Comparison of ENCODE assay signal across 9 cellular contexts in the genomic region with DNA sequence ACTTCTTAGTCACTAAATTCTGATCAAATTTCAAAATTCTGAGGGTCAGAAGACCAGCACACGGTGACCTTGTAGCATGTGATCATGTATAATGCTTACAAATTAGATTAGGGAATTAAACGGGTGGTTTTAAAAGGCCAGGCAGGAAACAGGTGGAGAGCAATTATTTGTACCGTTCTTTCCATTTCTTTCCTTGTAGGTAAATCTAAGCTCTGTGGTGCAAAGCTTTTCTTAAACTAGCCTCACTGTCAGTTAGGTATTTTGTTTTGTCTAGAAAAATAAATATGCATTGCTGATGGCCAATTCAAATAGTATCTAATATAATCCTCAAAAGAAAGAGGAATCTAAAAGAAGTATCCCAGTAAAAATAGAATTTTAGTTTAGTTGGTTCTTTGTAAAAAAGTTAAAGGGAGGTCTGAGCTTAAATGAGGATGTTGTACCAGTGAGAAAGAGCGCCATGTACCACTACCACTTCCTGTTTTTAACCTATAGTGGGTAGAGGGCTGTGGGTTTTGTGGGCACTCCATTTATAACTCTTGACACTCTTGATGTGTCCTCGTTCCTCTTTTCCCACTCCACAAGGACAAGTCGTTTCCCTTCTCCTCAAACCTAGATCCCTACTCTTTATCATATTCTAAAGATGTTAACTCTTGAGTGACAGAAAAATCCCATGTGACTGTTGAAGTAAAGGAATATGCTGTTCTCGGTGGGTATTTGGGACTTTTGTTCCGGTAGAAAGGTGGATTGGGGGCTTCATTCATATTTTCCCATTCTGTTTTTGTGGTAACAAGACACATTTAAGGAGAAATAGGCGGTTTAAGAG. TPM values are rescaled to one million over a fixed set of nuclear protein-coding genes. Genes with fewer than 3 reads are reported as not detected.
DNase-seq lines count a peak whose midpoint lies in the region; ATAC-seq, FAIRE-seq and TF ChIP-seq lines count a peak whose summit lies in the region.
"Had no signal": no experiment of that assay in that cellular context is flagged by ENCODE, and none has a peak within 500 bp of the region (broad histone marks: within the 10 kb centered on the region; RNA-seq: fewer than 3 reads in every experiment).

No MANE protein-coding gene starts in this region.

- TF ChIP-seq CTCF in OCI-LY1 (IDR thresholded peaks at IDR 0.05; ENCODE audit: low read length) (no peak), K562 (IDR thresholded peaks at IDR 0.05 in 2 of 3, conservative IDR thresholded peaks at IDR 0.05 in 1 of 3; ENCODE audit: insufficient read depth in 2 of 3, low read depth in 1 of 3, low read length in 3 of 3) (no peak)

- H3K4ac ChIP-seq in mesenchymal stem cell (ENCODE audit: low read depth in 1 of 2, low read length in 2 of 2), result no peak overlapping the region

- peaks cover 97% of the 10 kb centered on the region for H3K4me1 ChIP-seq in OCI-LY1 (ENCODE audit: insufficient read depth, low read length, severe bottlenecking)
- H3K4me1 ChIP-seq in K562 (replicated peaks in 1 of 2; ENCODE audit: control insufficient read depth in 2 of 2, insufficient read depth in 2 of 2, low read length in 2 of 2), result peaks cover 0 to 35% of the 10 kb centered on the region in 2 experiments; a peak in 4 of 5 replicates
- peaks cover 4% of the 10 kb centered on the region for H3K4me1 ChIP-seq in mesenchymal stem cell (ENCODE audit: control insufficient read depth, insufficient read depth, low read depth, low read length)

- no peaks in the 10 kb centered on the region for H3K27me3 ChIP-seq in OCI-LY1 (ENCODE audit: insufficient read depth, low read length)
- H3K27me3 ChIP-seq in K562 (ENCODE audit: control insufficient read depth in 2 of 2, insufficient read depth in 2 of 2, low read length in 2 of 2), result no peaks in the 10 kb centered on the region
- no peaks in the 10 kb centered on the region for H3K27me3 ChIP-seq in mesenchymal stem cell (ENCODE audit: control insufficient read depth in 1 of 2, insufficient read depth in 1 of 2, low read length in 2 of 2)

- H3K4me3 ChIP-seq in OCI-LY1 (ENCODE audit: low read depth, low read length, poor library complexity, severe bottlenecking), result peak overlapping the region; percentile 47
- H3K4me3 ChIP-seq in K562, result no peak overlapping the region
- H3K4me3 ChIP-seq in mesenchymal stem cell (ENCODE audit: insufficient read depth in 1 of 2, low read depth in 1 of 2, low read length in 2 of 2), result no peak overlapping the region

- no TSS peak for BruUV-seq in K562 (replicated peaks; lab: Mats Ljungman, UMichigan)

- H3K27ac Mint-ChIP-seq in stimulated activated naive CD8-positive, alpha-beta T cell treated with anti-CD3 and anti-CD28 coated beads, Interleukin-15, amount 100 ng/mL, for 72 hours, result peak overlapping the region; percentile 95 to 97

- no peaks in the 10 kb centered on the region for H3K9me1 ChIP-seq in K562 (ENCODE audit: control insufficient read depth, insufficient read depth, low read length)

- no peak overlapping the region for H2BK12ac ChIP-seq in mesenchymal stem cell (ENCODE audit: low read length in 2 of 2)

- peak; percentile 75 for DNase-seq in activated effector memory CD4-positive, alpha-beta T cell treated with anti-CD3 and anti-CD28 coated beads, Interleukin-2, amount 50 U/mL, for 16 hours
- DNase-seq in activated effector memory CD4-positive, alpha-beta T cell treated with Interleukin-2 at 50 U/mL for 16 hours, result no peak
- no peak for DNase-seq in K562 (ENCODE audit: extremely low read depth in 1 of 4, low spot score in 3 of 4)
- DNase-seq in stimulated activated naive CD8-positive, alpha-beta T cell treated with anti-CD3 and anti-CD28 coated beads, Interleukin-15, amount 100 ng/mL, for 72 hours, result peak; percentile 59 to 69
- no peak for DNase-seq in mesenchymal stem cell
- DNase-seq in NCI-H1930 (lab: John Stamatoyannopoulos, UW), result no peak

- TF ChIP-seq RAD21 in K562 (CRISPR knock-in tag; conservative IDR thresholded peaks at IDR 0.05 in 1 of 2, IDR thresholded peaks at IDR 0.05 in 1 of 2), result no peak

- H3K4me1 Mint-ChIP-seq in stimulated activated naive CD8-positive, alpha-beta T cell treated with anti-CD3 and anti-CD28 coated beads, Interleukin-15, amount 100 ng/mL, for 72 hours, result peaks cover 98% of the 10 kb centered on the region

- peaks cover 14% of the 10 kb centered on the region; the same call in 1 of the 2 replicates for H3F3A ChIP-seq in OCI-LY1 (ENCODE audit: insufficient read depth, low read length)

- CTCF ChIA-PET in K562 (lab: Yijun Ruan, JAX; ENCODE audit: low intra/inter-chr PET ratio), result no interaction called here

- H2AK5ac ChIP-seq in mesenchymal stem cell (ENCODE audit: low read length, severe bottlenecking), result no peak overlapping the region

- WGBS in K562 (ENCODE audit: insufficient coverage, low coverage, missing lambda C conversion rate), result 83% methylated on average over 9 of the region's 9 CpGs
- 98% methylated on average over 6 of the region's 9 CpGs for WGBS in mesenchymal stem cell

- H3K79me1 ChIP-seq in mesenchymal stem cell (replicated peaks; ENCODE audit: low read length, poor library complexity, severe bottlenecking), result peaks cover 22% of the 10 kb centered on the region

- in situ Hi-C loops in K562 (cut with MboI), result no loop called here

- intact Hi-C loops in K562 (cut with micrococcal nuclease), result no loop called here

- POLR2A ChIA-PET in K562 (lab: Yijun Ruan, JAX), result interaction anchor here (1.0 kb wide), 1 partner anchor 10 kb away, joined by 3 read pairs; no protein-coding TSS in a partner anchor

- peaks cover 67% of the 10 kb centered on the region for H3K36me3 ChIP-seq in OCI-LY1 (ENCODE audit: insufficient read depth, low read length)
- H3K36me3 ChIP-seq in K562 (ENCODE audit: control insufficient read depth, insufficient read depth, low read length), result peaks cover 84% of the 10 kb centered on the region
- H3K36me3 ChIP-seq in mesenchymal stem cell (ENCODE audit: control insufficient read depth in 1 of 2, insufficient read depth in 2 of 2, low read depth in 1 of 2, low read length in 2 of 2), result peaks cover 0 to 9% of the 10 kb centered on the region in 2 experiments

- peak overlapping the region; percentile 75 for H3K4me2 ChIP-seq in OCI-LY1 (ENCODE audit: low read length)
- H3K4me2 ChIP-seq in K562 (ENCODE audit: insufficient read depth, low read length), result no peak overlapping the region
- H3K4me2 ChIP-seq in mesenchymal stem cell (ENCODE audit: low read length, poor library complexity, severe bottlenecking), result no peak overlapping the region

- H2BK5ac ChIP-seq in mesenchymal stem cell (ENCODE audit: low read depth, low read length, poor library complexity, severe bottlenecking), result no peak overlapping the region

- H3K79me2 ChIP-seq in OCI-LY1 (ENCODE audit: insufficient read depth, low read length), result peaks cover 11% of the 10 kb centered on the region
- H3K79me2 ChIP-seq in K562 (ENCODE audit: control insufficient read depth, insufficient read depth, low read length), result peaks cover 68% of the 10 kb centered on the region

- TF ChIP-seq POLR2A in K562 (conservative IDR thresholded peaks at IDR 0.05), result no peak

- no peak overlapping the region for H3K14ac ChIP-seq in mesenchymal stem cell (ENCODE audit: low read length in 2 of 2)

- no peaks in the 10 kb centered on the region for H3K9me3 ChIP-seq in OCI-LY1 (ENCODE audit: low read length)
- H3K9me3 ChIP-seq in K562 (replicated peaks; ENCODE audit: control insufficient read depth, insufficient read depth, low read depth, low read length), result no peaks in the 10 kb centered on the region
- H3K9me3 ChIP-seq in mesenchymal stem cell (ENCODE audit: control insufficient read depth, low read length), result no peaks in the 10 kb centered on the region

- H4K8ac ChIP-seq in mesenchymal stem cell (ENCODE audit: low read length), result no peak overlapping the region

- no peak overlapping the region for H2BK120ac ChIP-seq in mesenchymal stem cell (ENCODE audit: low read depth, low read length)

- peak overlapping the region; percentile 65 to 86 for H3K4me3 Mint-ChIP-seq in stimulated activated naive CD8-positive, alpha-beta T cell treated with anti-CD3 and anti-CD28 coated beads, Interleukin-15, amount 100 ng/mL, for 72 hours

- H3K9me2 ChIP-seq in OCI-LY1 (ENCODE audit: low read depth, low read length), result no peaks in the 10 kb centered on the region

- H2AFZ ChIP-seq in OCI-LY1 (ENCODE audit: low read length) (no peak overlapping the region), K562 (ENCODE audit: low read depth, low read length) (no peak overlapping the region), mesenchymal stem cell (ENCODE audit: low read depth, low read length) (no peak overlapping the region)

- H3K18ac ChIP-seq in mesenchymal stem cell (ENCODE audit: low read depth in 1 of 2, low read length in 2 of 2), result no peak overlapping the region

- no peak overlapping the region for H2BK15ac ChIP-seq in mesenchymal stem cell (ENCODE audit: low read depth, poor library complexity, severe bottlenecking)

- no peaks in the 10 kb centered on the region for H3K27me3 Mint-ChIP-seq in stimulated activated naive CD8-positive, alpha-beta T cell treated with anti-CD3 and anti-CD28 coated beads, Interleukin-15, amount 100 ng/mL, for 72 hours

- ATAC-seq in HG02885 (IDR thresholded peaks at IDR 0.05; ENCODE audit: poor library complexity, unreplicated experiment) (peak; percentile 71), K562 (no peak)
- peak; percentile 49 for ATAC-seq in stimulated activated naive CD8-positive, alpha-beta T cell treated with anti-CD3 and anti-CD28 coated beads, Interleukin-15, amount 100 ng/mL, for 72 hours

- H3K9ac ChIP-seq in OCI-LY1 (ENCODE audit: low read length) (peak overlapping the region; percentile 72), K562 (ENCODE audit: insufficient read depth in 1 of 2, low read depth in 2 of 2, low read length in 2 of 2) (no peak overlapping the region), mesenchymal stem cell (ENCODE audit: low read length) (no peak overlapping the region)

- no peaks in the 10 kb centered on the region for H4K20me1 ChIP-seq in OCI-LY1 (ENCODE audit: insufficient read depth, low read length)
- H4K20me1 ChIP-seq in K562 (replicated peaks; ENCODE audit: control insufficient read depth, insufficient read depth, low read length), result no peaks in the 10 kb centered on the region

- TF ChIP-seq EP300 in K562 (IDR thresholded peaks at IDR 0.05; ENCODE audit: low read length), result no peak

- H4K91ac ChIP-seq in mesenchymal stem cell (ENCODE audit: low read length), result no peak overlapping the region

- H3K23ac ChIP-seq in mesenchymal stem cell (ENCODE audit: low read length in 2 of 2), result no peak overlapping the region

- peak overlapping the region; percentile 99 for H3K27ac ChIP-seq in OCI-LY1 (ENCODE audit: low read depth, low read length, poor library complexity, severe bottlenecking)
- H3K27ac ChIP-seq in K562 (ENCODE audit: extremely low read depth, low read depth, low read length), result no peak overlapping the region
- H3K27ac ChIP-seq in mesenchymal stem cell (ENCODE audit: low read length, poor library complexity, severe bottlenecking), result no peak overlapping the region

- no peaks in the 10 kb centered on the region for H3K9me3 Mint-ChIP-seq in stimulated activated naive CD8-positive, alpha-beta T cell treated with anti-CD3 and anti-CD28 coated beads, Interleukin-15, amount 100 ng/mL, for 72 hours

- no peak for FAIRE-seq in K562 (lab: Jason Lieb, UNC)
- FAIRE-seq: TTC549 had no signal

RNA-seq across cellular contexts. Expression of a gene that starts 50.9 kb away (rescaled TPM):
- 101 and 216 TPM in 2 replicates for total RNA-seq in K562 (2011; cell fraction: chromatin; rRNA removed; ENCODE audit: low replicate concordance)
- total RNA-seq in K562 (2011; cell fraction: nucleolus; rRNA removed), result 66.2 and 82.1 TPM in 2 replicates
- total RNA-seq in K562 (2011; cell fraction: nucleoplasm; rRNA removed), result 126 and 163 TPM in 2 replicates
- total RNA-seq in K562 (2014; rRNA removed) (64.5 and 71.8 TPM in 2 replicates), K562 (2014; rRNA removed; fragmentation: Illumina TruSeq; extraction: Trizol) (99.9 and 112 TPM in 2 replicates), K562 (2015; rRNA removed; fragmentation: Illumina TruSeq; extraction: Trizol) (79.7 and 88.7 TPM in 2 replicates), K562 (2021) (104 and 112 TPM in 2 replicates)
- polyA plus RNA-seq in K562 (2011; rRNA removed) (32.4 and 54.4 TPM in 2 replicates), K562 (2014; fragmentation: Illumina TruSeq; extraction: Trizol) (86.1 and 92.2 TPM in 2 replicates), K562 (2014; fragmentation: Nextera tagmentation; extraction: Ambion mirVana) (10 to 100 TPM; 51.9 to 75.0 TPM), K562 (2014; rRNA removed) (54.7 and 56.9 TPM in 2 replicates)
- polyA plus RNA-seq in K562 (2011; cell fraction: cytosol; rRNA removed), result 14.0 and 24.2 TPM in 2 replicates
- polyA plus RNA-seq in K562 (2011; cell fraction: nucleus; rRNA removed), result 26.6 and 28.4 TPM in 2 replicates
- 62.7 and 87.2 TPM in 2 replicates for polyA plus RNA-seq in K562 (2012)
- polyA minus RNA-seq in K562 (2011; rRNA and poly(A)+ RNA removed), result 117 and 153 TPM in 2 replicates
- polyA minus RNA-seq in K562 (2011; cell fraction: cytosol; rRNA and poly(A)+ RNA removed), result 32.7 and 53.4 TPM in 2 replicates
- 39.6 and 49.0 TPM in 2 replicates for polyA minus RNA-seq in K562 (2011; cell fraction: nucleus; rRNA and poly(A)+ RNA removed)
- polyA plus RNA-seq in mesenchymal stem cell (2013, experiment 1 of 2), result 56.2 TPM
- polyA plus RNA-seq in mesenchymal stem cell (2013, experiment 2 of 2), result 58.3 TPM

Comparison
In these comparisons a context has a peak if more than half of its experiments do, and no peak if none do; other contexts are left out.
1. DNase-seq: peak in activated effector memory CD4-positive, alpha-beta T cell treated with anti-CD3 and anti-CD28 coated beads, Interleukin-2, amount 50 U/mL, for 16 hours (single experiment) and stimulated activated naive CD8-positive, alpha-beta T cell treated with anti-CD3 and anti-CD28 coated beads, Interleukin-15, amount 100 ng/mL, for 72 hours (2 of 2); none in activated effector memory CD4-positive, alpha-beta T cell treated with Interleukin-2 at 50 U/mL for 16 hours (single experiment), K562 (0 of 4), mesenchymal stem cell (single experiment) and NCI-H1930 (0 of 2).